Comparison of ENCODE assay signal across 1 cellular context in the genomic region with DNA sequence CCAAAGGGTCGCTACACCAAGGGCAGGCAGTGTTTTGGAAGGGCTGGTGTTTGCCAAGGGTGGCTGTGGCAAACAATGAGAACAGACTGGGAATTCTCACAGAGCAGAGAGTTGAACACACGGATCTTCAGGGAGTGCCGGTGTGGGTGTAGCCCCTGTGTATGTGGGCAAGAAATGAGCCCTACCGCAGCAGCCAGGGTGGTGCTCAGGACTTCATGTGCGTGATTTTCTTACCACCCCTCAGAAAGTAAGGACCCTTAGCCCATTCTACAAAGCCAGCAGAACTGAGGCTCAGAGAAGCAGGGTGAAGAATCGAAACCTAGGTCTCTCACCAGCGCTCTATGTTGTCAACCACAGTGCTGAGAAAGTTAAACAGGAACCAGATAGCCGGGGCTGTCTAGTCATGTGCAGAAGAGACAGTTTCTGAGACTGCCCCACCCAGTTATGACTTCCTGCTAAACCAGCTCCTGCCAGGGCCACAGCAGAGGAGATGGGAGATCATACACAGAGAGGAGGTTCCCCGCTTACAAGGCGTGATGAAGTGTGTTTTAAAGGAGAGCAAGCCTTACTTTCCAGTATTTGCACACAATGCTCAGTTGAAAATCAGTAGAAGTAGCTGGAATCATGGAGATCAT.
A peak's percentile ranks its signal among the peaks of the same experiment; 100 is the strongest.
TF ChIP-seq lines count a peak whose summit lies in the region.

No MANE protein-coding gene starts in this region.

TF ChIP-seq in K562, 482 proteins besides CTCF, POLR2A, EP300 and RAD21 (continued from another document and continues in another):
- TF ChIP-seq HEY1 (CRISPR knock-in tag; IDR thresholded peaks at IDR 0.05; ENCODE audit: borderline replicate concordance) (no peak), TAF7 (tag; IDR thresholded peaks at IDR 0.05) (peak; percentile 45; the same call in 1 of the 2 replicates), E2F3 (CRISPR knock-in tag; IDR thresholded peaks at IDR 0.05) (no peak), JUNB (CRISPR knock-in tag; conservative IDR thresholded peaks at IDR 0.05) (0 out of 2 replicates have a peak, but pooled peaks have one; percentile 5), RBM25 (IDR thresholded peaks at IDR 0.05; ENCODE audit: low read depth, low read length, severe bottlenecking) (no peak), NCOA1 (IDR thresholded peaks at IDR 0.05; ENCODE audit: low read depth) (no peak), NFYB (IDR thresholded peaks at IDR 0.05; ENCODE audit: extremely low read depth, insufficient read length) (no peak), TEAD4 (IDR thresholded peaks at IDR 0.05; ENCODE audit: low read length) (peak; percentile 9; the same call in 1 of the 2 replicates), TEAD4 (CRISPR knock-in tag; IDR thresholded peaks at IDR 0.05; ENCODE audit: borderline replicate concordance) (no peak), ZNF780A (CRISPR knock-in tag; IDR thresholded peaks at IDR 0.05) (no peak), STAT5B (CRISPR knock-in tag; IDR thresholded peaks at IDR 0.05) (no peak), ZZZ3 (IDR thresholded peaks at IDR 0.05) (no peak), TARDBP (IDR thresholded peaks at IDR 0.05) (no peak), TAF1 (IDR thresholded peaks at IDR 0.05; ENCODE audit: control insufficient read depth, extremely low read depth, insufficient read depth, low read length, severe bottlenecking) (no peak), ZNF165 (CRISPR knock-in tag; IDR thresholded peaks at IDR 0.05; ENCODE audit: borderline replicate concordance) (0 out of 2 replicates have a peak, but pooled peaks have one; percentile 58), RBM15 (IDR thresholded peaks at IDR 0.05; ENCODE audit: insufficient read depth, low read length) (no peak), ZNF12 (CRISPR knock-in tag; IDR thresholded peaks at IDR 0.05) (no peak), KAT7 (CRISPR knock-in tag; IDR thresholded peaks at IDR 0.05; ENCODE audit: borderline replicate concordance) (no peak), SLC30A9 (CRISPR knock-in tag; IDR thresholded peaks at IDR 0.05) (no peak), BRD9 (IDR thresholded peaks at IDR 0.05; ENCODE audit: low read depth, partially characterized antibody) (no peak), SNIP1 (IDR thresholded peaks at IDR 0.05; ENCODE audit: low read depth) (no peak), TCF3 (CRISPR knock-in tag; IDR thresholded peaks at IDR 0.05) (no peak), HINFP (tag; conservative IDR thresholded peaks at IDR 0.05; ENCODE audit: low read depth) (0 out of 2 replicates have a peak, but pooled peaks have one; percentile 8), MTA3 (IDR thresholded peaks at IDR 0.05; ENCODE audit: borderline replicate concordance) (peak; percentile 71; the same call in 1 of the 2 replicates), MTA1 (IDR thresholded peaks at IDR 0.05; ENCODE audit: borderline replicate concordance) (no peak), MAFK (IDR thresholded peaks at IDR 0.05; ENCODE audit: low read length) (no peak), TEAD1 (CRISPR knock-in tag; IDR thresholded peaks at IDR 0.05) (no peak), COPS2 (conservative IDR thresholded peaks at IDR 0.05) (no peak), ZNF507 (tag; conservative IDR thresholded peaks at IDR 0.05) (no peak), ZNF3 (CRISPR knock-in tag; IDR thresholded peaks at IDR 0.05) (no peak), STAT5A (IDR thresholded peaks at IDR 0.05; ENCODE audit: borderline replicate concordance, low read length) (no peak), BACH1 (tag; IDR thresholded peaks at IDR 0.05) (no peak), ZC3H8 (IDR thresholded peaks at IDR 0.05) (no peak), ZFX (CRISPR knock-in tag; IDR thresholded peaks at IDR 0.05) (peak; percentile 39; the same call in 1 of the 2 replicates), TOE1 (IDR thresholded peaks at IDR 0.05; ENCODE audit: borderline replicate concordance) (no peak; the same call in 1 of the 2 replicates), TOE1 (CRISPR knock-in tag; IDR thresholded peaks at IDR 0.05; ENCODE audit: borderline replicate concordance, low read depth) (no peak), BCL6 (CRISPR knock-in tag; IDR thresholded peaks at IDR 0.05) (no peak), STAG1 (CRISPR knock-in tag; IDR thresholded peaks at IDR 0.05; ENCODE audit: borderline replicate concordance) (no peak)
- TF ChIP-seq, protein P1, sequence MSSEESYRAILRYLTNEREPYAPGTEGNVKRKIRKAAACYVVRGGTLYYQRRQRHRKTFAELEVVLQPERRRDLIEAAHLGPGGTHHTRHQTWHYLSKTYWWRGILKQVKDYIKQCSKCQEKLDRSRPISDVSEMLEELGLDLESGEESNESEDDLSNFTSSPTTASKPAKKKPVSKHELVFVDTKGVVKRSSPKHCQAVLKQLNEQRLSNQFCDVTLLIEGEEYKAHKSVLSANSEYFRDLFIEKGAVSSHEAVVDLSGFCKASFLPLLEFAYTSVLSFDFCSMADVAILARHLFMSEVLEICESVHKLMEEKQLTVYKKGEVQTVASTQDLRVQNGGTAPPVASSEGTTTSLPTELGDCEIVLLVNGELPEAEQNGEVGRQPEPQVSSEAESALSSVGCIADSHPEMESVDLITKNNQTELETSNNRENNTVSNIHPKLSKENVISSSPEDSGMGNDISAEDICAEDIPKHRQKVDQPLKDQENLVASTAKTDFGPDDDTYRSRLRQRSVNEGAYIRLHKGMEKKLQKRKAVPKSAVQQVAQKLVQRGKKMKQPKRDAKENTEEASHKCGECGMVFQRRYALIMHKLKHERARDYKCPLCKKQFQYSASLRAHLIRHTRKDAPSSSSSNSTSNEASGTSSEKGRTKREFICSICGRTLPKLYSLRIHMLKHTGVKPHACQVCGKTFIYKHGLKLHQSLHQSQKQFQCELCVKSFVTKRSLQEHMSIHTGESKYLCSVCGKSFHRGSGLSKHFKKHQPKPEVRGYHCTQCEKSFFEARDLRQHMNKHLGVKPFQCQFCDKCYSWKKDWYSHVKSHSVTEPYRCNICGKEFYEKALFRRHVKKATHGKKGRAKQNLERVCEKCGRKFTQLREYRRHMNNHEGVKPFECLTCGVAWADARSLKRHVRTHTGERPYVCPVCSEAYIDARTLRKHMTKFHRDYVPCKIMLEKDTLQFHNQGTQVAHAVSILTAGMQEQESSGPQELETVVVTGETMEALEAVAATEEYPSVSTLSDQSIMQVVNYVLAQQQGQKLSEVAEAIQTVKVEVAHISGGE (CRISPR knock-in tag; IDR thresholded peaks at IDR 0.05), result peak in 1 of 3 experiments; percentile 74; a peak in 2 of 6 replicates
- TF ChIP-seq, protein P2, sequence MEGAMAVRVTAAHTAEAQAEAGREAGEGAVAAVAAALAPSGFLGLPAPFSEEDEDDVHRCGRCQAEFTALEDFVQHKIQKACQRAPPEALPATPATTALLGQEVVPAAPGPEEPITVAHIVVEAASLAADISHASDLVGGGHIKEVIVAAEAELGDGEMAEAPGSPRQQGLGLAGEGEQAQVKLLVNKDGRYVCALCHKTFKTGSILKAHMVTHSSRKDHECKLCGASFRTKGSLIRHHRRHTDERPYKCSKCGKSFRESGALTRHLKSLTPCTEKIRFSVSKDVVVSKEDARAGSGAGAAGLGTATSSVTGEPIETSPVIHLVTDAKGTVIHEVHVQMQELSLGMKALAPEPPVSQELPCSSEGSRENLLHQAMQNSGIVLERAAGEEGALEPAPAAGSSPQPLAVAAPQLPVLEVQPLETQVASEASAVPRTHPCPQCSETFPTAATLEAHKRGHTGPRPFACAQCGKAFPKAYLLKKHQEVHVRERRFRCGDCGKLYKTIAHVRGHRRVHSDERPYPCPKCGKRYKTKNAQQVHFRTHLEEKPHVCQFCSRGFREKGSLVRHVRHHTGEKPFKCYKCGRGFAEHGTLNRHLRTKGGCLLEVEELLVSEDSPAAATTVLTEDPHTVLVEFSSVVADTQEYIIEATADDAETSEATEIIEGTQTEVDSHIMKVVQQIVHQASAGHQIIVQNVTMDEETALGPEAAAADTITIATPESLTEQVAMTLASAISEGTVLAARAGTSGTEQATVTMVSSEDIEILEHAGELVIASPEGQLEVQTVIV (CRISPR knock-in tag; IDR thresholded peaks at IDR 0.05; ENCODE audit: borderline replicate concordance), result no peak
- TF ChIP-seq, protein P3, sequence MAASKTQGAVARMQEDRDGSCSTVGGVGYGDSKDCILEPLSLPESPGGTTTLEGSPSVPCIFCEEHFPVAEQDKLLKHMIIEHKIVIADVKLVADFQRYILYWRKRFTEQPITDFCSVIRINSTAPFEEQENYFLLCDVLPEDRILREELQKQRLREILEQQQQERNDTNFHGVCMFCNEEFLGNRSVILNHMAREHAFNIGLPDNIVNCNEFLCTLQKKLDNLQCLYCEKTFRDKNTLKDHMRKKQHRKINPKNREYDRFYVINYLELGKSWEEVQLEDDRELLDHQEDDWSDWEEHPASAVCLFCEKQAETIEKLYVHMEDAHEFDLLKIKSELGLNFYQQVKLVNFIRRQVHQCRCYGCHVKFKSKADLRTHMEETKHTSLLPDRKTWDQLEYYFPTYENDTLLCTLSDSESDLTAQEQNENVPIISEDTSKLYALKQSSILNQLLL (CRISPR knock-in tag; IDR thresholded peaks at IDR 0.05; ENCODE audit: borderline replicate concordance), result no peak
- TF ChIP-seq, protein P4, sequence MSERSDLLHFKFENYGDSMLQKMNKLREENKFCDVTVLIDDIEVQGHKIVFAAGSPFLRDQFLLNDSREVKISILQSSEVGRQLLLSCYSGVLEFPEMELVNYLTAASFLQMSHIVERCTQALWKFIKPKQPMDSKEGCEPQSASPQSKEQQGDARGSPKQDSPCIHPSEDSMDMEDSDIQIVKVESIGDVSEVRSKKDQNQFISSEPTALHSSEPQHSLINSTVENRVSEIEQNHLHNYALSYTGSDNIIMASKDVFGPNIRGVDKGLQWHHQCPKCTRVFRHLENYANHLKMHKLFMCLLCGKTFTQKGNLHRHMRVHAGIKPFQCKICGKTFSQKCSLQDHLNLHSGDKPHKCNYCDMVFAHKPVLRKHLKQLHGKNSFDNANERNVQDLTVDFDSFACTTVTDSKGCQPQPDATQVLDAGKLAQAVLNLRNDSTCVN (CRISPR knock-in tag; IDR thresholded peaks at IDR 0.05), result no peak
- TF ChIP-seq, protein P5, sequence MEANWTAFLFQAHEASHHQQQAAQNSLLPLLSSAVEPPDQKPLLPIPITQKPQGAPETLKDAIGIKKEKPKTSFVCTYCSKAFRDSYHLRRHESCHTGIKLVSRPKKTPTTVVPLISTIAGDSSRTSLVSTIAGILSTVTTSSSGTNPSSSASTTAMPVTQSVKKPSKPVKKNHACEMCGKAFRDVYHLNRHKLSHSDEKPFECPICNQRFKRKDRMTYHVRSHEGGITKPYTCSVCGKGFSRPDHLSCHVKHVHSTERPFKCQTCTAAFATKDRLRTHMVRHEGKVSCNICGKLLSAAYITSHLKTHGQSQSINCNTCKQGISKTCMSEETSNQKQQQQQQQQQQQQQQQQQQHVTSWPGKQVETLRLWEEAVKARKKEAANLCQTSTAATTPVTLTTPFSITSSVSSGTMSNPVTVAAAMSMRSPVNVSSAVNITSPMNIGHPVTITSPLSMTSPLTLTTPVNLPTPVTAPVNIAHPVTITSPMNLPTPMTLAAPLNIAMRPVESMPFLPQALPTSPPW (CRISPR knock-in tag; IDR thresholded peaks at IDR 0.05), result peak; percentile 38; the same call in 1 of the 2 replicates
- TF ChIP-seq, protein P6, sequence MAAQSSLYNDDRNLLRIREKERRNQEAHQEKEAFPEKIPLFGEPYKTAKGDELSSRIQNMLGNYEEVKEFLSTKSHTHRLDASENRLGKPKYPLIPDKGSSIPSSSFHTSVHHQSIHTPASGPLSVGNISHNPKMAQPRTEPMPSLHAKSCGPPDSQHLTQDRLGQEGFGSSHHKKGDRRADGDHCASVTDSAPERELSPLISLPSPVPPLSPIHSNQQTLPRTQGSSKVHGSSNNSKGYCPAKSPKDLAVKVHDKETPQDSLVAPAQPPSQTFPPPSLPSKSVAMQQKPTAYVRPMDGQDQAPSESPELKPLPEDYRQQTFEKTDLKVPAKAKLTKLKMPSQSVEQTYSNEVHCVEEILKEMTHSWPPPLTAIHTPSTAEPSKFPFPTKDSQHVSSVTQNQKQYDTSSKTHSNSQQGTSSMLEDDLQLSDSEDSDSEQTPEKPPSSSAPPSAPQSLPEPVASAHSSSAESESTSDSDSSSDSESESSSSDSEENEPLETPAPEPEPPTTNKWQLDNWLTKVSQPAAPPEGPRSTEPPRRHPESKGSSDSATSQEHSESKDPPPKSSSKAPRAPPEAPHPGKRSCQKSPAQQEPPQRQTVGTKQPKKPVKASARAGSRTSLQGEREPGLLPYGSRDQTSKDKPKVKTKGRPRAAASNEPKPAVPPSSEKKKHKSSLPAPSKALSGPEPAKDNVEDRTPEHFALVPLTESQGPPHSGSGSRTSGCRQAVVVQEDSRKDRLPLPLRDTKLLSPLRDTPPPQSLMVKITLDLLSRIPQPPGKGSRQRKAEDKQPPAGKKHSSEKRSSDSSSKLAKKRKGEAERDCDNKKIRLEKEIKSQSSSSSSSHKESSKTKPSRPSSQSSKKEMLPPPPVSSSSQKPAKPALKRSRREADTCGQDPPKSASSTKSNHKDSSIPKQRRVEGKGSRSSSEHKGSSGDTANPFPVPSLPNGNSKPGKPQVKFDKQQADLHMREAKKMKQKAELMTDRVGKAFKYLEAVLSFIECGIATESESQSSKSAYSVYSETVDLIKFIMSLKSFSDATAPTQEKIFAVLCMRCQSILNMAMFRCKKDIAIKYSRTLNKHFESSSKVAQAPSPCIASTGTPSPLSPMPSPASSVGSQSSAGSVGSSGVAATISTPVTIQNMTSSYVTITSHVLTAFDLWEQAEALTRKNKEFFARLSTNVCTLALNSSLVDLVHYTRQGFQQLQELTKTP (IDR thresholded peaks at IDR 0.05; ENCODE audit: low read depth in 1 of 2, partially characterized antibody in 2 of 2), result no peak
